In genomic region chr7:50818324-50818723, GRCh38 we compare ENCODE assay signal across 34 cellular contexts. TPM values are rescaled to one million over a fixed set of nuclear protein-coding genes. Genes with fewer than 3 reads are reported as not detected.
DNase-seq lines count a peak whose midpoint lies in the region; ATAC-seq, FAIRE-seq and TF ChIP-seq lines count a peak whose summit lies in the region.
"Had no signal": no experiment of that assay in that cellular context is flagged by ENCODE, and none has a peak within 500 bp of the region (broad histone marks: within the 10 kb centered on the region; RNA-seq: fewer than 3 reads in every experiment).

No MANE protein-coding gene starts in this region.

- in situ Hi-C loops in mammary epithelial cell (cut with MboI; ENCODE audit: low sequenced_read_pairs in 2 of 2) = no loop called here

- no peak overlapping the region for H3K4me2 ChIP-seq in mammary epithelial cell (ENCODE audit: insufficient read depth, low read depth, low read length)
- no peak overlapping the region for H3K4me2 ChIP-seq in SK-N-SH
- no peak overlapping the region for H3K4me2 ChIP-seq in keratinocyte (ENCODE audit: control insufficient read depth, extremely low read depth, insufficient read depth, low read depth, low read length)
- H3K4me2 ChIP-seq: KMS-11, neural progenitor cell, smooth muscle cell had no signal

- H3K36me3 ChIP-seq in mammary epithelial cell (ENCODE audit: insufficient read depth, low read length) = no peaks in the 10 kb centered on the region
- H3K36me3 ChIP-seq in SK-N-SH (replicated peaks in 1 of 2; ENCODE audit: control insufficient read depth in 1 of 2, insufficient read depth in 2 of 2, low read length in 1 of 2) = no peaks in the 10 kb centered on the region
- H3K36me3 ChIP-seq in keratinocyte (ENCODE audit: control insufficient read depth in 2 of 2, extremely low read depth in 1 of 2, insufficient read depth in 2 of 2, low read length in 2 of 2) = no peaks in the 10 kb centered on the region
- H3K36me3 ChIP-seq: left ventricle myocardium inferior, neural progenitor cell, right atrium auricular region, thoracic aorta, uterus had no signal

- dilution Hi-C loops in mammary epithelial cell (cut with HindIII; ENCODE audit: low sequenced_read_pairs) (loop anchor here (5.0 kb wide), 1 partner anchor 96 kb away; no protein-coding TSS in a partner anchor), keratinocyte (cut with MboI; ENCODE audit: extremely low pct_ligation_motif_present, low sequenced_read_pairs) (no loop called here)

- no peaks in the 10 kb centered on the region for H3K9me2 ChIP-seq in SK-N-SH

- no peaks in the 10 kb centered on the region for H3K36me3 Mint-ChIP-seq in MCF 10A (ENCODE audit: insufficient read depth, unreplicated experiment)
- H3K36me3 Mint-ChIP-seq: neural progenitor cell had no signal

- H3K4me1 Mint-ChIP-seq in MCF 10A (ENCODE audit: insufficient read depth, unreplicated experiment) = peaks cover 8% of the 10 kb centered on the region

- H3K9me3 ChIP-seq in mammary epithelial cell (replicated peaks; ENCODE audit: insufficient read depth, low read length) (no peaks in the 10 kb centered on the region), SK-N-SH (no peaks in the 10 kb centered on the region), keratinocyte (ENCODE audit: control insufficient read depth, low read depth, low read length) (no peaks in the 10 kb centered on the region)
- H3K9me3 ChIP-seq: left ventricle myocardium inferior, right atrium auricular region, thoracic aorta, uterus had no signal

- no peaks in the 10 kb centered on the region for H3K79me2 ChIP-seq in mammary epithelial cell (ENCODE audit: insufficient read depth, low read length)
- no peaks in the 10 kb centered on the region for H3K79me2 ChIP-seq in SK-N-SH (ENCODE audit: insufficient read depth)
- no peaks in the 10 kb centered on the region for H3K79me2 ChIP-seq in keratinocyte (ENCODE audit: control insufficient read depth, insufficient read depth, low read length)

- H3K9me1 ChIP-seq in keratinocyte (ENCODE audit: control insufficient read depth, extremely low read depth, insufficient read depth, low read length) = no peaks in the 10 kb centered on the region

- no peak overlapping the region for H3K4me3 Mint-ChIP-seq in MCF 10A (ENCODE audit: unreplicated experiment)
- H3K4me3 Mint-ChIP-seq: CD4-positive, alpha-beta T cell; neural progenitor cell; T-helper 1 cell treated with Interleukin-12 subunit alpha and Interleukin-12 subunit beta and Interleukin-4 antibody, amounts not matched to agents 30 μg/mL and 1 μg/mL, for 36 hours had no signal

- no peaks in the 10 kb centered on the region for H3K27me3 Mint-ChIP-seq in MCF 10A (ENCODE audit: insufficient read depth, unreplicated experiment)
- H3K27me3 Mint-ChIP-seq: CD4-positive, alpha-beta T cell had no signal

- TF ChIP-seq RAD21 in SK-N-SH (IDR thresholded peaks at IDR 0.05; ENCODE audit: low read length) = no peak

- no peak overlapping the region for H3K9ac ChIP-seq in mammary epithelial cell (ENCODE audit: insufficient read depth, low read length)
- H3K9ac ChIP-seq in SK-N-SH = no peak overlapping the region
- H3K9ac ChIP-seq in keratinocyte (ENCODE audit: control insufficient read depth, extremely low read depth, insufficient read depth, low read length) = no peak overlapping the region
- H3K9ac ChIP-seq: KMS-11, neural progenitor cell had no signal

- H3K4me3 ChIP-seq in mammary epithelial cell (replicated peaks in 1 of 3; ENCODE audit: insufficient read depth in 1 of 3, low read depth in 2 of 3, low read length in 3 of 3) = no peak overlapping the region
- H3K4me3 ChIP-seq in SK-N-SH (ENCODE audit: low read depth in 2 of 2, low read length in 1 of 2) = no peak overlapping the region
- H3K4me3 ChIP-seq in keratinocyte (ENCODE audit: control insufficient read depth in 2 of 3, extremely low read depth in 1 of 3, insufficient read depth in 2 of 3, low read depth in 1 of 3, low read length in 3 of 3) = no peak overlapping the region
- H3K4me3 ChIP-seq: body of pancreas, left ventricle myocardium inferior, neural progenitor cell, right atrium auricular region, SK-N-MC, smooth muscle cell, thoracic aorta, uterus had no signal

- H4K20me1 ChIP-seq in mammary epithelial cell (ENCODE audit: insufficient read depth, low read length) (no peaks in the 10 kb centered on the region), SK-N-SH (ENCODE audit: insufficient read depth) (no peaks in the 10 kb centered on the region), keratinocyte (ENCODE audit: control insufficient read depth, extremely low read depth, insufficient read depth, low read length) (no peaks in the 10 kb centered on the region)

- H3K4me1 ChIP-seq in mammary epithelial cell (ENCODE audit: insufficient read depth, low read length) = no peaks in the 10 kb centered on the region
- peaks cover 0 to 18% of the 10 kb centered on the region in 2 experiments; a peak in 3 of 4 replicates for H3K4me1 ChIP-seq in SK-N-SH (ENCODE audit: control insufficient read depth in 1 of 2, insufficient read depth in 2 of 2, low read depth in 1 of 2, low read length in 1 of 2)
- peaks cover 3% of the 10 kb centered on the region for H3K4me1 ChIP-seq in keratinocyte (ENCODE audit: control insufficient read depth, extremely low read depth, insufficient read depth, low read length)
- H3K4me1 ChIP-seq: uterus had no signal

- H3K27ac ChIP-seq in mammary epithelial cell (ENCODE audit: insufficient read depth, low read depth, low read length) (no peak overlapping the region), SK-N-SH (ENCODE audit: low read depth in 2 of 2, low read length in 1 of 2) (peak overlapping the region in 1 of 2 experiments; percentile 31; a peak in 2 of 4 replicates), keratinocyte (ENCODE audit: control insufficient read depth, insufficient read depth, low read length) (no peak overlapping the region), caudate nucleus (ENCODE audit: low read depth, low read length) (no peak overlapping the region)
- H3K27ac ChIP-seq: body of pancreas, HL-60, KMS-11, left ventricle myocardium inferior, neural progenitor cell, right atrium auricular region, SK-N-MC, thoracic aorta, uterus had no signal

- peaks cover 29% of the 10 kb centered on the region for H3F3A ChIP-seq in SK-N-SH (replicated peaks; ENCODE audit: insufficient read depth)

- no peak overlapping the region for H3K27ac Mint-ChIP-seq in MCF 10A (ENCODE audit: low read depth, unreplicated experiment)
- H3K27ac Mint-ChIP-seq: CD4-positive, alpha-beta T cell; neural progenitor cell; T-helper 1 cell treated with Interleukin-12 subunit alpha and Interleukin-12 subunit beta and Interleukin-4 antibody, amounts not matched to agents 30 μg/mL and 1 μg/mL, for 36 hours had no signal

- intact Hi-C loops in MCF 10A (cut with micrococcal nuclease) (no loop called here), mammary epithelial cell (cut with micrococcal nuclease) (no loop called here)

- no peaks in the 10 kb centered on the region for H3K9me3 Mint-ChIP-seq in MCF 10A (ENCODE audit: unreplicated experiment)
- H3K9me3 Mint-ChIP-seq: CD4-positive, alpha-beta T cell; T-helper 1 cell treated with Interleukin-12 subunit alpha and Interleukin-12 subunit beta and Interleukin-4 antibody, amounts not matched to agents 30 μg/mL and 1 μg/mL, for 36 hours had no signal

- TF ChIP-seq CTCF in MCF 10A (IDR thresholded peaks at IDR 0.05; ENCODE audit: unreplicated experiment) (no peak), mammary epithelial cell (conservative IDR thresholded peaks at IDR 0.05 in 1 of 2, IDR thresholded peaks at IDR 0.05 in 1 of 2; ENCODE audit: extremely low read depth in 1 of 2, insufficient read depth in 1 of 2, low read depth in 1 of 2, low read length in 2 of 2) (no peak), SK-N-SH (IDR thresholded peaks at IDR 0.05) (no peak), keratinocyte (optimal IDR thresholded peaks at IDR 0.05 in 1 of 3, IDR thresholded peaks at IDR 0.05 in 1 of 3, conservative IDR thresholded peaks at IDR 0.05 in 1 of 3; ENCODE audit: extremely low read depth in 1 of 3, insufficient read depth in 2 of 3, low read length in 3 of 3) (no peak)

- BruUV-seq in MCF 10A (replicated peaks; lab: Mats Ljungman, UMichigan) (no TSS peak), mammary epithelial cell (replicated peaks; lab: Mats Ljungman, UMichigan) (no TSS peak)

- H2AFZ ChIP-seq in mammary epithelial cell (ENCODE audit: low read depth, low read length) (no peak overlapping the region), SK-N-SH (ENCODE audit: low read depth) (no peak overlapping the region), keratinocyte (ENCODE audit: control insufficient read depth, low read length) (no peak overlapping the region)
- H2AFZ ChIP-seq: neural progenitor cell had no signal

- FAIRE-seq in keratinocyte (lab: Jason Lieb, UNC) (peak; percentile 26), urothelium cell line (lab: Jason Lieb, UNC) (peak; percentile 85)
- FAIRE-seq: GM19239, H54 had no signal

- DNase-seq in MCF 10A (ENCODE audit: unreplicated experiment) (peak; percentile 86), mammary epithelial cell (no peak), SK-N-SH (no peak), keratinocyte (ENCODE audit: low read depth, low spot score) (no peak), urothelium cell line (ENCODE audit: low spot score) (peak; percentile 42), caudate nucleus (lab: John Stamatoyannopoulos, UW) (no peak)
- DNase-seq: activated CD4-positive, alpha-beta T cell treated with anti-CD3 and anti-CD28 coated beads, Interleukin-2, amount 50 U/mL, for 4 hours; activated CD4-positive, CD25-positive, alpha-beta regulatory T cell; activated naive CD4-positive, alpha-beta T cell treated with Interleukin-2 at 50 U/mL for 16 hours; AML-193; CD4-positive, alpha-beta T cell; EL; hypothalamus; left ventricle myocardium inferior; NCI-H1417 treated with DMSO at 0.1 percent for 48 hours; NCI-H2029 treated with DMSO at 0.1 percent for 48 hours; NCI-H345; NCI-H748 treated with DMSO at 0.1 percent for 48 hours; stimulated activated CD4-positive, alpha-beta T cell treated with anti-CD3 and anti-CD28 coated beads, Interleukin-1b, Interleukin-23, amount 100 ng/mL, for 48 hours; stimulated activated naive CD4-positive, alpha-beta T cell treated with Interleukin-2 at 50 U/mL for 16 hours; uterus had no signal

- no peak for TF ChIP-seq EP300 in SK-N-SH (IDR thresholded peaks at IDR 0.05; ENCODE audit: borderline replicate concordance in 1 of 2, low read depth in 1 of 2, low read length in 1 of 2)

- 50% methylated on average over 6 of the region's 6 CpGs for WGBS in mammary epithelial cell (ENCODE audit: low coverage, missing lambda C conversion rate)
- 15% methylated on average over 6 of the region's 6 CpGs for WGBS in SK-N-SH (ENCODE audit: low lambda C conversion rate)

- POLR2A ChIA-PET in MCF 10A (lab: Yijun Ruan, JAX) (interaction anchor here (1.5 kb wide), 1 partner anchor 9 kb away, joined by 4 read pairs; no protein-coding TSS in a partner anchor), SK-N-SH (lab: Yijun Ruan, JAX) (no interaction called here)

- CTCF ChIA-PET in MCF 10A (lab: Yijun Ruan, JAX) (interaction anchor here (0.6 to 1.5 kb wide), 3 partner anchors 9 to 332 kb away, joined by 3 to 4 read pairs (median 3); no protein-coding TSS in a partner anchor), mammary epithelial cell (lab: Charles Lee; ENCODE audit: low non-redundant PET) (no interaction called here), SK-N-SH (lab: Yijun Ruan, JAX) (no interaction called here)

- peaks cover 2% of the 10 kb centered on the region for H3K27me3 ChIP-seq in mammary epithelial cell (ENCODE audit: insufficient read depth, low read length)
- H3K27me3 ChIP-seq in SK-N-SH (ENCODE audit: insufficient read depth) = no peaks in the 10 kb centered on the region
- H3K27me3 ChIP-seq in keratinocyte (ENCODE audit: control insufficient read depth, extremely low read depth, insufficient read depth, low read length) = peaks cover 11% of the 10 kb centered on the region
- H3K27me3 ChIP-seq: body of pancreas, neural progenitor cell, right atrium auricular region, uterus had no signal

- ATAC-seq in HG02610 (IDR thresholded peaks at IDR 0.05; ENCODE audit: unreplicated experiment) (no peak), HG03565 (IDR thresholded peaks at IDR 0.05; ENCODE audit: unreplicated experiment) (no peak)
- ATAC-seq: body of pancreas had no signal

RNA-seq across cellular contexts. Expression of gene GRB10, which starts 35.6 kb away (rescaled TPM):
- total RNA-seq in MCF 10A (2022) (68.2 and 71.3 TPM in 2 replicates), mammary epithelial cell (10 to 100 TPM; 28.4 to 48.7 TPM)
- polyA plus RNA-seq in mammary epithelial cell (3.3 TPM), SK-N-SH (2012; rRNA removed) (4.4 and 5.1 TPM in 2 replicates), keratinocyte (3.8 to 5.6 TPM (median 4.4 TPM) in 3 replicates)
- polyA minus RNA-seq in mammary epithelial cell (10.9 TPM), keratinocyte (8.1 to 16.8 TPM (median 12.6 TPM) in 3 replicates)
- polyA plus RNA-seq in SK-N-SH (2012; cell fraction: cytosol; rRNA removed) = 3.8 and 3.9 TPM in 2 replicates
- polyA plus RNA-seq in SK-N-SH (2012; cell fraction: nucleus; rRNA removed) = 15.3 and 16.8 TPM in 2 replicates
- 4.6 TPM for polyA plus RNA-seq in keratinocyte (2011; ENCODE audit: low read depth)
- 5.3 and 6.0 TPM in 2 replicates for polyA plus RNA-seq in keratinocyte (2011; cell fraction: cytosol; rRNA removed)
- polyA plus RNA-seq in keratinocyte (2011; cell fraction: nucleus; rRNA removed) = 11.6 and 12.9 TPM in 2 replicates
- 7.2 and 7.9 TPM in 2 replicates for polyA plus RNA-seq in keratinocyte (2012; ENCODE audit: low replicate concordance)
- 12.3 TPM for polyA minus RNA-seq in keratinocyte (2011; cell fraction: cytosol; rRNA and poly(A)+ RNA removed)
- 13.7 and 27.1 TPM in 2 replicates for polyA minus RNA-seq in keratinocyte (2011; cell fraction: nucleus; rRNA and poly(A)+ RNA removed)

Comparison
In these comparisons a context has a peak if more than half of its experiments do, and no peak if none do; other contexts are left out.
1. DNase-seq: peak in MCF 10A (single experiment) and urothelium cell line (single experiment); none in mammary epithelial cell (single experiment), SK-N-SH (single experiment), keratinocyte (single experiment) and caudate nucleus (0 of 61).